Comparison of ENCODE assay signal across 8 cellular contexts in the genomic region with DNA sequence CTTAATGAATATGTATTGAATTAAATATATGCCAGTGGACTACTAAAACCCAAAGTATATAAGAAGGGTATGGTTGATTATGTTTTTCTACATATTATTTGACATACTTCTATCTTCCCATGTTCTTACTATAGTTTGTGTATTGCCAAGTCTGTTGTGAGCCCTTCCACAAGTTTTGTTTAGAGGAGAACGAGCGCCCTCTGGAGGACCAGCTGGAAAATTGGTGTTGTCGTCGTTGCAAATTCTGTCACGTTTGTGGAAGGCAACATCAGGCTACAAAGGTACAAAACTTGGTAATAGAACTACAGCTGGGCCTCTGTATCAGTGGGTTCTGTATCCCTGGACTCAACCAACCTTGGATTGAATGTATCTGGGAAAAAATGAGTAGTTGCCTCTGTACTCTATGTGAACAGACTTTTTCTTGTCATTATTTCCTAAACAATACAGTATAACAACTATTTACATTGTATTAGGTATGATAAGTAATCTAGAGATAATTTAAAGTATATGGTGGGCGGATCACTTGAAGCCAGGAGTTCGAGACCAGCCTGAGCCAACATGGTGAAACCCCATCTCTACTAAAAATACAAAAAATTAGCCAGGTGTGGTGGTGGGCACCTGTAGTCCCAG. TPM values are rescaled to one million over a fixed set of nuclear protein-coding genes. Genes with fewer than 3 reads are reported as not detected.
DNase-seq lines count a peak whose midpoint lies in the region; ATAC-seq and TF ChIP-seq lines count a peak whose summit lies in the region.

No MANE protein-coding gene starts in this region.

- CTCF ChIA-PET in HEK293T (lab: Yijun Ruan, JAX): no interaction called here

- DNase-seq in AML-193 (lab: John Stamatoyannopoulos, UW): peak; percentile 74 to 81
- DNase-seq in HEK293T (ENCODE audit: extremely low spot score): peak; percentile 74
- DNase-seq in NCI-H774 (lab: John Stamatoyannopoulos, UW): peak; percentile 47
- peak; percentile 79 to 84 for DNase-seq in activated CD4-positive, alpha-beta T cell treated with anti-CD3 and anti-CD28 coated beads, Interleukin-2, amount 50 U/mL, for 48 hours
- DNase-seq in dermis microvascular lymphatic vessel endothelial cell (ENCODE audit: low read depth in 2 of 2): peak; percentile 72 to 85
- peak; percentile 86 for DNase-seq in medulla oblongata (ENCODE audit: extremely low spot score)
- DNase-seq in stimulated activated CD8-positive, alpha-beta memory T cell treated with anti-CD3 and anti-CD28 coated beads, Interleukin-15, amount 100 ng/mL, for 4 hours (ENCODE audit: low read depth in 2 of 2): peak; percentile 44 to 47

- ATAC-seq in HG03521 (IDR thresholded peaks at IDR 0.05; ENCODE audit: unreplicated experiment): no peak

- POLR2A ChIA-PET in HEK293T (lab: Yijun Ruan, JAX): no interaction called here

TF ChIP-seq in HEK293T, 16 proteins besides CTCF, POLR2A, EP300 and RAD21:
- TF ChIP-seq FOXA1 (IDR thresholded peaks at IDR 0.05) (no peak), SUZ12 (IDR thresholded peaks at IDR 0.05) (no peak), HDGF (IDR thresholded peaks at IDR 0.05; ENCODE audit: borderline replicate concordance) (no peak), FOXK2 (IDR thresholded peaks at IDR 0.05) (no peak), NFRKB (IDR thresholded peaks at IDR 0.05) (no peak), CTBP1 (IDR thresholded peaks at IDR 0.05; ENCODE audit: borderline replicate concordance) (no peak), TARDBP (IDR thresholded peaks at IDR 0.05) (no peak), ARNT (IDR thresholded peaks at IDR 0.05) (no peak), SP1 (IDR thresholded peaks at IDR 0.05) (no peak), LEF1 (IDR thresholded peaks at IDR 0.05; ENCODE audit: borderline replicate concordance) (no peak)
- TF ChIP-seq, protein P1, sequence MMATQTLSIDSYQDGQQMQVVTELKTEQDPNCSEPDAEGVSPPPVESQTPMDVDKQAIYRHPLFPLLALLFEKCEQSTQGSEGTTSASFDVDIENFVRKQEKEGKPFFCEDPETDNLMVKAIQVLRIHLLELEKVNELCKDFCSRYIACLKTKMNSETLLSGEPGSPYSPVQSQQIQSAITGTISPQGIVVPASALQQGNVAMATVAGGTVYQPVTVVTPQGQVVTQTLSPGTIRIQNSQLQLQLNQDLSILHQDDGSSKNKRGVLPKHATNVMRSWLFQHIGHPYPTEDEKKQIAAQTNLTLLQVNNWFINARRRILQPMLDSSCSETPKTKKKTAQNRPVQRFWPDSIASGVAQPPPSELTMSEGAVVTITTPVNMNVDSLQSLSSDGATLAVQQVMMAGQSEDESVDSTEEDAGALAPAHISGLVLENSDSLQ (IDR thresholded peaks at IDR 0.05): no peak

RNA-seq across cellular contexts. Expression of gene TTC36, which starts 38.7 kb away (rescaled TPM):
- total RNA-seq in dermis microvascular lymphatic vessel endothelial cell: 0.64 and 0.76 TPM in 2 replicates

RNA-seq across cellular contexts. Expression of gene TMEM25, which starts 42.4 kb away (rescaled TPM):
- total RNA-seq in dermis microvascular lymphatic vessel endothelial cell: 14.0 and 15.8 TPM in 2 replicates

RNA-seq across cellular contexts. Expression of gene KMT2A, which starts 52.3 kb away (rescaled TPM):
- total RNA-seq in dermis microvascular lymphatic vessel endothelial cell: 14.0 and 23.6 TPM in 2 replicates
